Comparison of ENCODE assay signal across 10 cellular contexts in genomic region chr18:77099501-77100370, GRCh38. TPM values are rescaled to one million over a fixed set of nuclear protein-coding genes. Genes with fewer than 3 reads are reported as not detected.
DNase-seq lines count a peak whose midpoint lies in the region; ATAC-seq and TF ChIP-seq lines count a peak whose summit lies in the region.
"Had no signal": no experiment of that assay in that cellular context is flagged by ENCODE, and none has a peak within 500 bp of the region (broad histone marks: within the 10 kb centered on the region; RNA-seq: fewer than 3 reads in every experiment).

No MANE protein-coding gene starts in this region.

- H4K20me1 ChIP-seq in OCI-LY1 (ENCODE audit: insufficient read depth, low read length): no peaks in the 10 kb centered on the region

- H3K4me1 ChIP-seq in OCI-LY1 (ENCODE audit: insufficient read depth, low read length, severe bottlenecking) (peaks cover 91% of the 10 kb centered on the region), stomach (peaks cover 64 to 100% (median 76%) of the 10 kb centered on the region in 4 donors)
- H3K4me1 ChIP-seq: BE2C had no signal

- WGBS in stomach, 5 donors: 74 to 86% (median 81%) methylated on average over 20 to 21 of the region's 21 CpGs

- peak; percentile 52 for DNase-seq in activated naive CD4-positive, alpha-beta T cell treated with anti-CD3 and anti-CD28 coated beads for 36 hours
- DNase-seq in activated naive CD4-positive, alpha-beta T cell treated with Interleukin-2 at 50 U/mL for 16 hours: no peak
- peak; percentile 40 for DNase-seq in central memory CD4-positive, alpha-beta T cell
- DNase-seq in stomach (no peak), NCI-H2081 treated with DMSO at 0.1 percent for 48 hours (lab: John Stamatoyannopoulos, UW) (no peak), 8988T (no peak)
- DNase-seq: BE2C, NCI-H1092 had no signal

- H3K27me3 ChIP-seq in OCI-LY1 (ENCODE audit: insufficient read depth, low read length) (no peaks in the 10 kb centered on the region), stomach (no peaks in the 10 kb centered on the region)
- H3K27me3 ChIP-seq: BE2C had no signal

- H3K36me3 ChIP-seq in OCI-LY1 (ENCODE audit: insufficient read depth, low read length) (peaks cover 55% of the 10 kb centered on the region), stomach (peaks cover 0 to 28% (median 14%) of the 10 kb centered on the region in 4 donors)
- H3K36me3 ChIP-seq: BE2C had no signal

- no peak for TF ChIP-seq POLR2A in stomach (IDR thresholded peaks at IDR 0.05)

- peak overlapping the region; percentile 48 for H3K9ac ChIP-seq in OCI-LY1 (ENCODE audit: low read length)

- H3F3A ChIP-seq in OCI-LY1 (ENCODE audit: insufficient read depth, low read length): peaks cover 19% of the 10 kb centered on the region

- CTCF ChIA-PET in activated naive CD4-positive, alpha-beta T cell treated with anti-CD3 and anti-CD28 coated beads for 36 hours (lab: Charles Lee): interaction anchor here (1.0 to 3.4 kb wide), 2 partner anchors 17 to 29 kb away, joined by 3 to 21 read pairs; no protein-coding TSS in a partner anchor

- no peaks in the 10 kb centered on the region for H3K27me3 Mint-ChIP-seq in activated naive CD4-positive, alpha-beta T cell treated with anti-CD3 and anti-CD28 coated beads for 36 hours (ENCODE audit: low read depth)

- H3K4me3 Mint-ChIP-seq in activated naive CD4-positive, alpha-beta T cell treated with anti-CD3 and anti-CD28 coated beads for 36 hours: peak overlapping the region; percentile 30

- H3K9me3 ChIP-seq in OCI-LY1 (ENCODE audit: low read length) (no peaks in the 10 kb centered on the region), stomach (no peaks in the 10 kb centered on the region)
- H3K9me3 ChIP-seq: BE2C had no signal

- H3K4me1 Mint-ChIP-seq in activated naive CD4-positive, alpha-beta T cell treated with anti-CD3 and anti-CD28 coated beads for 36 hours (ENCODE audit: low read depth): peaks cover 90% of the 10 kb centered on the region

- TF ChIP-seq CTCF in OCI-LY1 (IDR thresholded peaks at IDR 0.05; ENCODE audit: low read length): no peak
- no peak for TF ChIP-seq CTCF in stomach (IDR thresholded peaks at IDR 0.05)

- no peak overlapping the region for H2AFZ ChIP-seq in OCI-LY1 (ENCODE audit: low read length)

- H3K27ac Mint-ChIP-seq in activated naive CD4-positive, alpha-beta T cell treated with anti-CD3 and anti-CD28 coated beads for 36 hours: peak overlapping the region; percentile 98

- peaks cover 43% of the 10 kb centered on the region for H3K36me3 Mint-ChIP-seq in activated naive CD4-positive, alpha-beta T cell treated with anti-CD3 and anti-CD28 coated beads for 36 hours (ENCODE audit: low read depth)

- intact Hi-C loops in activated naive CD4-positive, alpha-beta T cell treated with anti-CD3 and anti-CD28 coated beads for 36 hours (cut with micrococcal nuclease): loop anchor here (2.0 to 10.0 kb wide), 3 partner anchors 19 to 1885 kb away; partner anchors contain the start of genes TSHZ1 and ZNF516
- intact Hi-C loops in stomach (cut with DNase I; ENCODE audit: low total_unique reads): no loop called here

- TF ChIP-seq EP300 in stomach (IDR thresholded peaks at IDR 0.05): no peak

- peak overlapping the region; percentile 98 for H3K27ac ChIP-seq in OCI-LY1 (ENCODE audit: low read depth, low read length, poor library complexity, severe bottlenecking)
- H3K27ac ChIP-seq in stomach: peak overlapping the region in 4 of 5 donors; percentile 17 to 91 (median 68)

- no peaks in the 10 kb centered on the region for H3K9me3 Mint-ChIP-seq in activated naive CD4-positive, alpha-beta T cell treated with anti-CD3 and anti-CD28 coated beads for 36 hours

- no peak for ATAC-seq in HG02588 (IDR thresholded peaks at IDR 0.05; ENCODE audit: unreplicated experiment)

- no peaks in the 10 kb centered on the region for H3K79me2 ChIP-seq in OCI-LY1 (ENCODE audit: insufficient read depth, low read length)

- H3K4me3 ChIP-seq in OCI-LY1 (ENCODE audit: low read depth, low read length, poor library complexity, severe bottlenecking) (peak overlapping the region; percentile 41), stomach (no peak overlapping the region)

- H3K9me2 ChIP-seq in OCI-LY1 (ENCODE audit: low read depth, low read length): no peaks in the 10 kb centered on the region

- H3K4me2 ChIP-seq in OCI-LY1 (ENCODE audit: low read length): peak overlapping the region; percentile 64

RNA-seq across cellular contexts. Expression of gene MBP, which starts 32.8 kb away (rescaled TPM):
- 10 to 100 TPM; 35.9 to 36.6 TPM for total RNA-seq in activated naive CD4-positive, alpha-beta T cell treated with anti-CD3 and anti-CD28 coated beads for 36 hours
- total RNA-seq in stomach: 100 to 1,000 TPM in 1 of 5 donors, 10 to 100 TPM in 4; 30.4 to 407 (median 43.8) TPM
- 10 to 100 TPM in 1 of 3 donors, 1 to 10 TPM in 2; 7.9 to 16.8 (median 8.1) TPM for polyA plus RNA-seq in stomach

Comparison
In these comparisons a context has a peak if more than half of its experiments do, and no peak if none do; other contexts are left out.
1. DNase-seq: peak in activated naive CD4-positive, alpha-beta T cell treated with anti-CD3 and anti-CD28 coated beads for 36 hours (single experiment) and central memory CD4-positive, alpha-beta T cell (single experiment); none in activated naive CD4-positive, alpha-beta T cell treated with Interleukin-2 at 50 U/mL for 16 hours (single experiment), stomach (single experiment), NCI-H2081 treated with DMSO at 0.1 percent for 48 hours (single experiment) and 8988T (single experiment).